Comparison of ENCODE assay signal across 8 cellular contexts in the genomic region with DNA sequence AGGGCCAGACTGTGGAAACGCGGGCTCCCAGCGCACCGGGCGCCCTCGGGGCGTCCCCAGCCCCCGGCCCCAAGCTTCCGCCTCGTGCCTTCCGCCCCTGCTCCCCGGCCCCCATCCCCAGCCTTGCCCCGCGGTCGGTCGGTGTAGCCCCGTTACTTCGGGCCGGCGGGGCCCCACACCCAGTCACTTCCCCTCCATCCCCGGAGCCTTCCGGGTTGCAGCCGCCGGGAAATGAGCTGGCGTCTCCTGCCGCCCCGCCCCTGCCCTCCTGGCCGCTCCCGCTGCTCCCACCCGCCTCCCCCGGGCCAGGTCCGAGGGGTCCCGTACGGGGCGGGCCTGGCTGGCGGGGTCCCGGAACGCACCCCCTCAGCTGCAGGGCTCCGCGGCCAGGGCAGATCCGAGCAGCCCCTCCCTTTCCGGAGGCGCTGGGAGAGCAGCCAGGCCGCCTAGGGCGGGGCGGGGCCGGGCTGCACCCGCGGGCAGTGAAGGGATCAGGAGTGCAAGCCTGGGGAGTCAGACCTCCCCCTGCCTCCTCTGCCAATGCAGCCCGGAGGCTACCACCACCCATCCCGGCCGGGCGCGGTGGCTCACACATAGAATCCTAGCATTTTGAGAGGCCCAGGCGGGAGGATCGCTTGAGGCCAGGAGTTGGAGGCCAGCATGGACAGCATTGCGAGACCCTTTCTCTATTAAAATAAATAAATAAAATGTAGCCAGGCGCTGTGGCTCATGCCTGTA. TPM values are rescaled to one million over a fixed set of nuclear protein-coding genes. Genes with fewer than 3 reads are reported as not detected.
DNase-seq lines count a peak whose midpoint lies in the region; ATAC-seq, FAIRE-seq and TF ChIP-seq lines count a peak whose summit lies in the region.

No MANE protein-coding gene starts in this region.

- no peak for TF ChIP-seq RAD21 in H1 (IDR thresholded peaks at IDR 0.05 in 1 of 2, conservative IDR thresholded peaks at IDR 0.05 in 1 of 2; ENCODE audit: low read depth in 2 of 2, low read length in 2 of 2)

- H2BK5ac ChIP-seq in H1 (ENCODE audit: low read depth, low read length): no peak overlapping the region

- peaks cover 0 to 5% (median 3%) of the 10 kb centered on the region in 4 experiments; a peak in 4 of 7 replicates for H3K4me1 ChIP-seq in H1 (replicated peaks in 1 of 4; ENCODE audit: control insufficient read depth in 3 of 4, insufficient read depth in 4 of 4, low read length in 3 of 4)

- no peaks in the 10 kb centered on the region for H3K27me3 ChIP-seq in H1 (replicated peaks in 1 of 4; ENCODE audit: control insufficient read depth in 3 of 4, extremely low read depth in 1 of 4, insufficient read depth in 3 of 4, low read length in 3 of 4)

- H3K23me2 ChIP-seq in H1 (ENCODE audit: low read depth, low read length): peaks cover 6% of the 10 kb centered on the region; the same call in 1 of the 2 replicates

- no peak overlapping the region for H4K91ac ChIP-seq in H1 (replicated peaks; ENCODE audit: insufficient read length, low read length)

- 25% methylated on average over 21 of the region's 58 CpGs; no CpG with 5 or more reads in 1 of the 2 experiments for WGBS in H1 (ENCODE audit: extremely low coverage in 1 of 2, insufficient coverage in 1 of 2, insufficient read length in 1 of 2, insufficient replicate concordance in 2 of 2, low coverage in 1 of 2, low lambda C conversion rate in 2 of 2, missing lambda C conversion rate in 1 of 2), 2 experiments

- TF ChIP-seq POLR2A in H1 (IDR thresholded peaks at IDR 0.05; ENCODE audit: control extremely low read depth in 1 of 2, low read depth in 2 of 2, low read length in 2 of 2): no peak

- no peak for TF ChIP-seq EP300 in H1 (IDR thresholded peaks at IDR 0.05; ENCODE audit: borderline replicate concordance in 1 of 2, low read depth in 2 of 2, low read length in 2 of 2)

- H3K56ac ChIP-seq in H1 (replicated peaks; ENCODE audit: insufficient read length, low read depth, low read length): no peak overlapping the region

- H2BK120ac ChIP-seq in H1 (replicated peaks; ENCODE audit: low read depth, low read length): no peak overlapping the region

- peaks cover 0 to 10% of the 10 kb centered on the region in 2 experiments; a peak in 2 of 4 replicates for H3K79me2 ChIP-seq in H1 (ENCODE audit: control insufficient read depth in 1 of 2, insufficient read depth in 2 of 2, low read length in 2 of 2)

- peaks cover 0 to 3% (median 0%) of the 10 kb centered on the region in 4 experiments; a peak in 1 of 8 replicates for H3K36me3 ChIP-seq in H1 (ENCODE audit: control insufficient read depth in 2 of 4, insufficient read depth in 4 of 4, low read length in 3 of 4)

- no peaks in the 10 kb centered on the region for H3K9me3 Mint-ChIP-seq in activated CD8-positive, alpha-beta T cell treated with anti-CD3 and anti-CD28 coated beads for 36 hours
- H3K9me3 Mint-ChIP-seq in memory B cell: peaks cover 1% of the 10 kb centered on the region

- no peak overlapping the region for H2AK5ac ChIP-seq in H1 (ENCODE audit: low read depth, low read length)

- H3K14ac ChIP-seq in H1 (ENCODE audit: insufficient read length): no peak overlapping the region

- intact Hi-C loops in activated CD8-positive, alpha-beta T cell treated with anti-CD3 and anti-CD28 coated beads for 36 hours (cut with micrococcal nuclease): no loop called here

- ATAC-seq in HG02852 (IDR thresholded peaks at IDR 0.05; ENCODE audit: unreplicated experiment) (peak; percentile 40), memory B cell (ENCODE audit: low read depth) (peak; percentile 38)
- ATAC-seq in activated CD8-positive, alpha-beta T cell treated with anti-CD3 and anti-CD28 coated beads for 36 hours: peak; percentile 56

- no peak overlapping the region for H3K23ac ChIP-seq in H1 (ENCODE audit: insufficient read length)

- no peak overlapping the region; a peak in 1 of 7 replicates for H3K9ac ChIP-seq in H1 (replicated peaks in 1 of 4; ENCODE audit: extremely low read depth in 1 of 4, low read depth in 3 of 4, low read length in 3 of 4)

- H3K79me1 ChIP-seq in H1 (ENCODE audit: low read depth, low read length): peaks cover 3% of the 10 kb centered on the region; the same call in 1 of the 2 replicates

- H2BK20ac ChIP-seq in H1 (ENCODE audit: low read length): no peak overlapping the region

- no peak overlapping the region; the same call in 1 of the 2 replicates for H3K18ac ChIP-seq in H1 (ENCODE audit: extremely low read depth, low read length)

- H3K4me3 ChIP-seq in H1 (ENCODE audit: extremely low read depth in 1 of 4, insufficient read depth in 2 of 4, low read depth in 3 of 4, low read length in 4 of 4): peak overlapping the region; percentile 65 to 95 (median 70)

- H3K36me3 Mint-ChIP-seq in activated CD8-positive, alpha-beta T cell treated with anti-CD3 and anti-CD28 coated beads for 36 hours (ENCODE audit: low read depth): peaks cover 28% of the 10 kb centered on the region
- peaks cover 12% of the 10 kb centered on the region for H3K36me3 Mint-ChIP-seq in memory B cell

- peaks cover 4 to 5% of the 10 kb centered on the region in 2 experiments for H4K20me1 ChIP-seq in H1 (replicated peaks in 1 of 2; ENCODE audit: control insufficient read depth in 1 of 2, insufficient read depth in 2 of 2, low read length in 2 of 2)

- H3K4me1 Mint-ChIP-seq in activated CD8-positive, alpha-beta T cell treated with anti-CD3 and anti-CD28 coated beads for 36 hours (ENCODE audit: low read depth): peaks cover 39% of the 10 kb centered on the region
- H3K4me1 Mint-ChIP-seq in memory B cell: peaks cover 16% of the 10 kb centered on the region

- no peak overlapping the region; the same call in 1 of the 2 replicates for H4K8ac ChIP-seq in H1 (ENCODE audit: extremely low read depth, insufficient read depth, low read length)

- CTCF ChIA-PET in activated CD8-positive, alpha-beta T cell treated with anti-CD3 and anti-CD28 coated beads for 36 hours (lab: Charles Lee): no interaction called here
- CTCF ChIA-PET in H1 (lab: Charles Lee; ENCODE audit: partially characterized antibody): no interaction called here

- H2BK12ac ChIP-seq in H1 (ENCODE audit: low read depth, low read length): no peak overlapping the region

- POLR2A ChIA-PET in activated CD8-positive, alpha-beta T cell treated with anti-CD3 and anti-CD28 coated beads for 36 hours (lab: Charles Lee): interaction anchor here (0.6 to 4.8 kb wide), 8 partner anchors 12 to 250 kb away, joined by 3 to 30 read pairs (median 5); a partner anchor contains a TSS
- POLR2A ChIA-PET in H1 (lab: Charles Lee; ENCODE audit: partially characterized antibody): interaction anchor here (0.9 to 5.5 kb wide), 5 partner anchors 15 to 197 kb away, joined by 3 to 49 read pairs (median 4); a partner anchor contains a TSS

- no peak overlapping the region; the same call in 1 of the 2 replicates for H3K27ac ChIP-seq in H1 (ENCODE audit: low read depth, low read length)

- no peak for FAIRE-seq in H1 (lab: Jason Lieb, UNC)

- TF ChIP-seq CTCF in activated CD8-positive, alpha-beta T cell treated with anti-CD3 and anti-CD28 coated beads for 36 hours (IDR thresholded peaks at IDR 0.05): no peak
- TF ChIP-seq CTCF in H1 (IDR thresholded peaks at IDR 0.05; ENCODE audit: control extremely low read depth in 1 of 3, insufficient read depth in 1 of 3, low read depth in 1 of 3, low read length in 3 of 3): no peak

- no peaks in the 10 kb centered on the region for H3K9me3 ChIP-seq in H1 (ENCODE audit: insufficient read depth in 2 of 2, low read depth in 1 of 2, low read length in 1 of 2)

- H3K27me3 Mint-ChIP-seq in activated CD8-positive, alpha-beta T cell treated with anti-CD3 and anti-CD28 coated beads for 36 hours: no peaks in the 10 kb centered on the region
- no peaks in the 10 kb centered on the region for H3K27me3 Mint-ChIP-seq in memory B cell

- H2BK15ac ChIP-seq in H1 (ENCODE audit: low read length): no peak overlapping the region

- H3K4ac ChIP-seq in H1 (replicated peaks; ENCODE audit: insufficient read length, low read depth, low read length): no peak overlapping the region

- no peak overlapping the region for H2AFZ ChIP-seq in H1 (ENCODE audit: low read length)

- no peak overlapping the region for H4K5ac ChIP-seq in H1 (ENCODE audit: insufficient read length, low read depth, low read length)

- peak overlapping the region; percentile 83 for H3K27ac Mint-ChIP-seq in activated CD8-positive, alpha-beta T cell treated with anti-CD3 and anti-CD28 coated beads for 36 hours
- H3K27ac Mint-ChIP-seq in memory B cell: peak overlapping the region; percentile 72

- H3K4me3 Mint-ChIP-seq in activated CD8-positive, alpha-beta T cell treated with anti-CD3 and anti-CD28 coated beads for 36 hours: peak overlapping the region; percentile 77
- H3K4me3 Mint-ChIP-seq in memory B cell: peak overlapping the region; percentile 86

- peak overlapping the region; percentile 47 to 61 for H3K4me2 ChIP-seq in H1 (ENCODE audit: insufficient read depth in 1 of 2, low read depth in 2 of 2, low read length in 2 of 2)

- DNase-seq in SIG-M5 treated with dmso at 0.1 percent for 504 hours (lab: John Stamatoyannopoulos, UW; ENCODE audit: unreplicated experiment) (peak; percentile 74), SIG-M5 (lab: John Stamatoyannopoulos, UW) (no peak), NCI-H526 treated with DMSO at 0.1 percent for 48 hours (lab: John Stamatoyannopoulos, UW) (peak; percentile 38), H1 (ENCODE audit: low read depth in 1 of 2, low spot score in 2 of 2) (peak in 1 of 2 experiments; percentile 70), memory B cell (ENCODE audit: low spot score in 2 of 2) (peak; percentile 42 to 71)
- DNase-seq in activated CD8-positive, alpha-beta T cell treated with anti-CD3 and anti-CD28 coated beads for 36 hours: peak; percentile 73
- DNase-seq in stimulated activated CD8-positive, alpha-beta memory T cell treated with anti-CD3 and anti-CD28 coated beads, Interleukin-2, amount 100 ng/mL, for 48 hours (ENCODE audit: low read depth in 2 of 2): peak; percentile 54 to 58

RNA-seq across cellular contexts. Expression of a gene that starts 0.7 kb away (rescaled TPM):
- total RNA-seq in activated CD8-positive, alpha-beta T cell treated with anti-CD3 and anti-CD28 coated beads for 36 hours: 100 to 1,000 TPM; 304 to 307 TPM
- 61.8 and 64.5 TPM in 2 replicates for total RNA-seq in H1 (2021; fragmentation: NEBNext Ultra II Directional; extraction: Animal tissue kit (Norgen Biotek cat#: 25700))
- polyA plus RNA-seq in H1 (2011; rRNA removed): 115 and 165 TPM in 2 replicates
- 131 TPM for polyA plus RNA-seq in H1 (2011; cell fraction: cytosol; rRNA removed)
- 118 TPM for polyA plus RNA-seq in H1 (2011; cell fraction: nucleus; rRNA removed)
- 92.2 to 133 TPM (median 114 TPM) in 4 replicates for polyA plus RNA-seq in H1 (2012, experiment 1 of 2)
- polyA plus RNA-seq in H1 (2012, experiment 2 of 2): 70.9 TPM
- 63.9 TPM for polyA plus RNA-seq in H1 (2013, experiment 1 of 2)
- 58.2 TPM for polyA plus RNA-seq in H1 (2013, experiment 2 of 2)
- 33.9 and 53.6 TPM in 2 replicates for polyA minus RNA-seq in H1 (2011; rRNA and poly(A)+ RNA removed)
- polyA minus RNA-seq in H1 (2011; cell fraction: cytosol; rRNA and poly(A)+ RNA removed): 42.2 TPM
- 46.0 TPM for polyA minus RNA-seq in H1 (2011; cell fraction: nucleus; rRNA and poly(A)+ RNA removed)

RNA-seq across cellular contexts. Expression of a gene that starts 33.2 kb away (rescaled TPM):
- 100 to 1,000 TPM; 160 TPM for total RNA-seq in activated CD8-positive, alpha-beta T cell treated with anti-CD3 and anti-CD28 coated beads for 36 hours
- total RNA-seq in H1 (2021; fragmentation: NEBNext Ultra II Directional; extraction: Animal tissue kit (Norgen Biotek cat#: 25700)): 169 and 174 TPM in 2 replicates
- polyA plus RNA-seq in H1 (2011; rRNA removed): 26.6 and 37.1 TPM in 2 replicates
- polyA plus RNA-seq in H1 (2011; cell fraction: cytosol; rRNA removed): 121 TPM
- 34.9 TPM for polyA plus RNA-seq in H1 (2011; cell fraction: nucleus; rRNA removed)
- polyA plus RNA-seq in H1 (2012, experiment 1 of 2): 210 to 261 TPM (median 258 TPM) in 4 replicates
- 117 TPM for polyA plus RNA-seq in H1 (2012, experiment 2 of 2)
- polyA plus RNA-seq in H1 (2013, experiment 1 of 2): 114 TPM
- 125 TPM for polyA plus RNA-seq in H1 (2013, experiment 2 of 2)
- polyA minus RNA-seq in H1 (2011; rRNA and poly(A)+ RNA removed): 5.6 and 11.0 TPM in 2 replicates
- 30.0 TPM for polyA minus RNA-seq in H1 (2011; cell fraction: cytosol; rRNA and poly(A)+ RNA removed)
- 9.4 TPM for polyA minus RNA-seq in H1 (2011; cell fraction: nucleus; rRNA and poly(A)+ RNA removed)

RNA-seq across cellular contexts. Expression of a gene that starts 33.5 kb away (rescaled TPM):
- total RNA-seq in activated CD8-positive, alpha-beta T cell treated with anti-CD3 and anti-CD28 coated beads for 36 hours: 100 to 1,000 TPM; 118 to 124 TPM
- total RNA-seq in H1 (2021; fragmentation: NEBNext Ultra II Directional; extraction: Animal tissue kit (Norgen Biotek cat#: 25700)): 114 and 121 TPM in 2 replicates
- 46.7 and 72.0 TPM in 2 replicates for polyA plus RNA-seq in H1 (2011; rRNA removed)
- 65.3 TPM for polyA plus RNA-seq in H1 (2011; cell fraction: cytosol; rRNA removed)
- 53.6 TPM for polyA plus RNA-seq in H1 (2011; cell fraction: nucleus; rRNA removed)
- 80.2 to 121 TPM (median 93.7 TPM) in 4 replicates for polyA plus RNA-seq in H1 (2012, experiment 1 of 2)
- 53.6 TPM for polyA plus RNA-seq in H1 (2012, experiment 2 of 2)
- polyA plus RNA-seq in H1 (2013, experiment 1 of 2): 120 TPM
- polyA plus RNA-seq in H1 (2013, experiment 2 of 2): 127 TPM
- 18.5 and 23.9 TPM in 2 replicates for polyA minus RNA-seq in H1 (2011; rRNA and poly(A)+ RNA removed)
- polyA minus RNA-seq in H1 (2011; cell fraction: cytosol; rRNA and poly(A)+ RNA removed): 20.2 TPM
- 20.8 TPM for polyA minus RNA-seq in H1 (2011; cell fraction: nucleus; rRNA and poly(A)+ RNA removed)

RNA-seq across cellular contexts. Expression of a gene that starts 49.5 kb away (rescaled TPM):
- total RNA-seq in activated CD8-positive, alpha-beta T cell treated with anti-CD3 and anti-CD28 coated beads for 36 hours: 10 to 100 TPM; 45.4 to 45.8 TPM
- total RNA-seq in H1 (2021; fragmentation: NEBNext Ultra II Directional; extraction: Animal tissue kit (Norgen Biotek cat#: 25700)): 147 and 155 TPM in 2 replicates
- 123 and 140 TPM in 2 replicates for polyA plus RNA-seq in H1 (2011; rRNA removed)
- polyA plus RNA-seq in H1 (2011; cell fraction: cytosol; rRNA removed): 115 TPM
- polyA plus RNA-seq in H1 (2011; cell fraction: nucleus; rRNA removed): 109 TPM
- 124 to 146 TPM (median 139 TPM) in 4 replicates for polyA plus RNA-seq in H1 (2012, experiment 1 of 2)
- 134 TPM for polyA plus RNA-seq in H1 (2012, experiment 2 of 2)
- polyA plus RNA-seq in H1 (2013, experiment 1 of 2): 173 TPM
- 185 TPM for polyA plus RNA-seq in H1 (2013, experiment 2 of 2)
- polyA minus RNA-seq in H1 (2011; rRNA and poly(A)+ RNA removed): 107 and 108 TPM in 2 replicates
- polyA minus RNA-seq in H1 (2011; cell fraction: cytosol; rRNA and poly(A)+ RNA removed): 49.9 TPM
- 47.1 TPM for polyA minus RNA-seq in H1 (2011; cell fraction: nucleus; rRNA and poly(A)+ RNA removed)
